Comparison of ENCODE assay signal across 22 cellular contexts in the genomic region with DNA sequence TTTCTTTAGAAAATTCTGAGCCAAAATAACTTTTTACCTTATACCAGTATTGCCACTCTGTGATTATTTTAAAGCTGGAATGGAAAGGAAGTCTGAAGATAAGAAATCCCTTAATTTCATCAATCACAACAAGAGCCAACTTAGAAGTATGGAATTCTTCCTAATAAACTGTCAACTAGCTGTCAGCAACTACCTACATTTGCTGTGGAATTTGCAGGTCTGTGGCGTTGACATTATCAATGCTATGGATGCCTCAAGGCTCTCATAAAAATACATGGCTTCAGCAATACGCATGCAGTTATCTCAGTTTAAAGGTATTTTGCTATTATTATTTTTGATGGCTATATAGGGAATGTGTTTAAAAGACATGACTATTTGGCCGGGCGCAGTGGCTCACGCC.
"Had no signal": no experiment of that assay in that cellular context is flagged by ENCODE, and none has a peak within 500 bp of the region (broad histone marks: within the 10 kb centered on the region; RNA-seq: fewer than 3 reads in every experiment).

No MANE protein-coding gene starts in this region.

- H3K27ac ChIP-seq: coronary artery, dorsolateral prefrontal cortex, esophagus muscularis mucosa, foreskin keratinocyte, gastroesophageal sphincter, heart left ventricle, left lung, lower lobe of right lung had no signal

- H3K4me3 ChIP-seq: coronary artery, dorsolateral prefrontal cortex, esophagus muscularis mucosa, gastroesophageal sphincter, heart left ventricle, left lung, lower lobe of right lung, mucosa of descending colon had no signal

- H3K4me1 ChIP-seq: esophagus muscularis mucosa, gastroesophageal sphincter, heart left ventricle, left lung, lower lobe of right lung had no signal

- FAIRE-seq: colon, endothelial cell of umbilical vein, frontal cortex, islet of Langerhans, keratinocyte had no signal

- H3K36me3 Mint-ChIP-seq: mesothelial cell of epicardium had no signal

- H3K27me3 ChIP-seq: dorsolateral prefrontal cortex, esophagus muscularis mucosa, foreskin keratinocyte, gastroesophageal sphincter, heart left ventricle, left lung had no signal

- DNase-seq: dermis blood vessel endothelial cell; dorsolateral prefrontal cortex; effector CD4-positive, alpha-beta T cell; effector memory CD4-positive, alpha-beta T cell; foreskin keratinocyte; heart left ventricle; hippocampal formation; left cardiac atrium; left ventricle myocardium superior; lower lobe of right lung; mesenchymal stem cell; mucosa of descending colon had no signal

- ATAC-seq: foreskin keratinocyte, gastroesophageal sphincter, heart left ventricle, left cardiac atrium, left lung, left ventricle myocardium superior, lower lobe of right lung, mucosa of descending colon had no signal

- H3K4me3 Mint-ChIP-seq: mesothelial cell of epicardium had no signal

- H3K9me3 Mint-ChIP-seq: mesothelial cell of epicardium had no signal

- H3K9me3 ChIP-seq: esophagus muscularis mucosa, gastroesophageal sphincter, heart left ventricle, left lung, lower lobe of right lung, mucosa of descending colon had no signal

- H3K36me3 ChIP-seq: esophagus muscularis mucosa, gastroesophageal sphincter, heart left ventricle, left lung, lower lobe of right lung had no signal
